In genomic region chr2:43087413-43087812, GRCh38 we compare ENCODE assay signal across 13 cellular contexts.
DNase-seq lines count a peak whose midpoint lies in the region; ATAC-seq and TF ChIP-seq lines count a peak whose summit lies in the region.
"Had no signal": no experiment of that assay in that cellular context is flagged by ENCODE, and none has a peak within 500 bp of the region (broad histone marks: within the 10 kb centered on the region; RNA-seq: fewer than 3 reads in every experiment).

No MANE protein-coding gene starts in this region.

- H3K27me3 ChIP-seq in PC-3 (ENCODE audit: low read length) (no peaks in the 10 kb centered on the region), duodenal mucosa (ENCODE audit: control insufficient read depth in 1 of 2, insufficient read depth in 2 of 2, low read length in 2 of 2) (no peaks in the 10 kb centered on the region), stomach (no peaks in the 10 kb centered on the region)
- H3K27me3 ChIP-seq in CD4-positive, alpha-beta T cell (ENCODE audit: control insufficient read depth, insufficient read depth, low read length) = no peaks in the 10 kb centered on the region
- H3K27me3 ChIP-seq: BLaER1 treated with 17β-estradiol and CSF1 and Interleukin-3, amounts not matched to agents 10 nM and 100 nM had no signal

- no peaks in the 10 kb centered on the region for H3K27me3 Mint-ChIP-seq in mesothelial cell of epicardium (ENCODE audit: low read depth)
- H3K27me3 Mint-ChIP-seq in CD4-positive, alpha-beta T cell = no peaks in the 10 kb centered on the region

- H3K9me3 ChIP-seq in PC-3 (ENCODE audit: low read length) (no peaks in the 10 kb centered on the region), duodenal mucosa (ENCODE audit: control insufficient read depth in 1 of 2, low read length in 2 of 2) (peaks cover 0 to 3% of the 10 kb centered on the region in 2 donors), stomach (peaks cover 0 to 13% (median 9%) of the 10 kb centered on the region in 4 donors)
- peaks cover 5% of the 10 kb centered on the region for H3K9me3 ChIP-seq in CD4-positive, alpha-beta T cell (ENCODE audit: control insufficient read depth, low read length)

- peaks cover 16% of the 10 kb centered on the region for H3K9me3 Mint-ChIP-seq in mesothelial cell of epicardium
- peaks cover 3% of the 10 kb centered on the region for H3K9me3 Mint-ChIP-seq in CD4-positive, alpha-beta T cell

- H3K27ac ChIP-seq in PC-3 (ENCODE audit: low read length) (peak overlapping the region; percentile 82), duodenal mucosa (ENCODE audit: low read depth, low read length) (peak overlapping the region; percentile 72), stomach (peak overlapping the region in 4 of 5 donors; percentile 87 to 91 (median 89))
- no peak overlapping the region for H3K27ac ChIP-seq in CD4-positive, alpha-beta T cell (ENCODE audit: low read depth, low read length)
- H3K27ac ChIP-seq: BLaER1 treated with 17β-estradiol and CSF1 and Interleukin-3, amounts not matched to agents 10 nM and 100 nM had no signal

- POLR2A ChIA-PET in PC-3 (lab: Charles Lee; ENCODE audit: unreplicated experiment) = no interaction called here
- POLR2A ChIA-PET in CD4-positive, alpha-beta T cell (lab: Charles Lee) = no interaction called here

- H3K36me3 ChIP-seq in PC-3 (ENCODE audit: low read depth, low read length) = no peaks in the 10 kb centered on the region
- no peaks in the 10 kb centered on the region for H3K36me3 ChIP-seq in duodenal mucosa (ENCODE audit: control insufficient read depth in 1 of 2, insufficient read depth in 2 of 2, low read length in 2 of 2)
- no peaks in the 10 kb centered on the region for H3K36me3 ChIP-seq in stomach

- no peaks in the 10 kb centered on the region for H4K20me1 ChIP-seq in PC-3 (ENCODE audit: low read length)
- H4K20me1 ChIP-seq: BLaER1 treated with 17β-estradiol and CSF1 and Interleukin-3, amounts not matched to agents 10 nM and 100 nM had no signal

- peaks cover 12% of the 10 kb centered on the region for H3K36me3 Mint-ChIP-seq in mesothelial cell of epicardium
- no peaks in the 10 kb centered on the region for H3K36me3 Mint-ChIP-seq in CD4-positive, alpha-beta T cell (ENCODE audit: low read depth)

- peak overlapping the region; percentile 99 for H3K27ac Mint-ChIP-seq in mesothelial cell of epicardium
- no peak overlapping the region for H3K27ac Mint-ChIP-seq in CD4-positive, alpha-beta T cell

- TF ChIP-seq POLR2A in stomach (IDR thresholded peaks at IDR 0.05) = no peak

- H3K4me1 Mint-ChIP-seq in mesothelial cell of epicardium = peaks cover 53% of the 10 kb centered on the region
- H3K4me1 Mint-ChIP-seq in CD4-positive, alpha-beta T cell (ENCODE audit: low read depth) = peaks cover 18% of the 10 kb centered on the region

- ATAC-seq in PC-3 (no peak), GM18519 (IDR thresholded peaks at IDR 0.05; ENCODE audit: low FRiP score, unreplicated experiment) (no peak)
- ATAC-seq in CD4-positive, alpha-beta T cell (ENCODE audit: poor library complexity) = no peak
- ATAC-seq: naive thymus-derived CD4-positive, alpha-beta T cell had no signal

- TF ChIP-seq EP300 in stomach (IDR thresholded peaks at IDR 0.05) = no peak

- no TSS peak for BruUV-seq in PC-3 (replicated peaks; lab: Mats Ljungman, UMichigan)

- H3F3A ChIP-seq in PC-3 (ENCODE audit: low read length, unreplicated experiment) = no peaks in the 10 kb centered on the region

- H3K9ac ChIP-seq in PC-3 (ENCODE audit: low read length) = no peak overlapping the region
- H3K9ac ChIP-seq in duodenal mucosa (ENCODE audit: low read depth in 1 of 2, low read length in 2 of 2) = peak overlapping the region in 1 of 2 donors; percentile 12
- H3K9ac ChIP-seq: BLaER1 treated with 17β-estradiol and CSF1 and Interleukin-3, amounts not matched to agents 10 nM and 100 nM had no signal

- WGBS in stomach, 5 donors = 90 to 97% (median 94%) methylated on average over 3 of the region's 3 CpGs

- TF ChIP-seq CTCF in PC-3 (conservative IDR thresholded peaks at IDR 0.05; ENCODE audit: low read depth, low read length) = no peak
- no peak for TF ChIP-seq CTCF in mesothelial cell of epicardium (IDR thresholded peaks at IDR 0.05; ENCODE audit: unreplicated experiment)
- no peak for TF ChIP-seq CTCF in stomach (IDR thresholded peaks at IDR 0.05)
- TF ChIP-seq CTCF in CD4-positive, alpha-beta T cell (IDR thresholded peaks at IDR 0.05) = no peak

- H3K4me3 ChIP-seq in PC-3 (ENCODE audit: low read length) (no peak overlapping the region), duodenal mucosa (ENCODE audit: low read depth in 1 of 2, low read length in 2 of 2) (no peak overlapping the region), stomach (no peak overlapping the region)
- H3K4me3 ChIP-seq: BLaER1 treated with 17β-estradiol and CSF1 and Interleukin-3, amounts not matched to agents 10 nM and 100 nM had no signal

- no peaks in the 10 kb centered on the region for H3K9me2 ChIP-seq in PC-3 (replicated peaks; ENCODE audit: low read length)

- intact Hi-C loops in PC-3 (cut with micrococcal nuclease) = no loop called here
- intact Hi-C loops in stomach (cut with DNase I; ENCODE audit: low total_unique reads) = no loop called here
- intact Hi-C loops in CD4-positive, alpha-beta T cell (cut with DNase I, micrococcal nuclease) = no loop called here

- H2AFZ ChIP-seq in PC-3 (ENCODE audit: low read length) = no peak overlapping the region

- DNase-seq in PC-3 (no peak), mesothelial cell of epicardium (ENCODE audit: low spot score in 2 of 2, unreplicated experiment in 2 of 2) (no peak), stomach (no peak), DMS114 treated with DMSO at 0.1 percent for 48 hours (lab: John Stamatoyannopoulos, UW; ENCODE audit: unreplicated experiment) (no peak), NCI-H1930 (lab: John Stamatoyannopoulos, UW) (no peak)
- DNase-seq in CD4-positive, alpha-beta T cell = no peak
- DNase-seq: activated CD4-positive, CD25-positive, alpha-beta regulatory T cell; activated T-cell treated with anti-CD3 and anti-CD28 coated beads for 4 hours; naive thymus-derived CD4-positive, alpha-beta T cell; NCI-H526 had no signal

- no peaks in the 10 kb centered on the region for H3K79me2 ChIP-seq in PC-3 (ENCODE audit: low read length)

- H3K4me1 ChIP-seq in PC-3 (ENCODE audit: insufficient read depth, low read length) = peaks cover 57% of the 10 kb centered on the region
- peaks cover 28 to 29% of the 10 kb centered on the region in 2 donors for H3K4me1 ChIP-seq in duodenal mucosa (ENCODE audit: control insufficient read depth in 1 of 2, insufficient read depth in 2 of 2, low read length in 2 of 2)
- peaks cover 31 to 59% (median 53%) of the 10 kb centered on the region in 4 donors for H3K4me1 ChIP-seq in stomach

- no peak overlapping the region for H3K4me2 ChIP-seq in PC-3 (ENCODE audit: low read length)

- no peak overlapping the region for H3K4me3 Mint-ChIP-seq in mesothelial cell of epicardium
- no peak overlapping the region for H3K4me3 Mint-ChIP-seq in CD4-positive, alpha-beta T cell
- H3K4me3 Mint-ChIP-seq: naive thymus-derived CD4-positive, alpha-beta T cell had no signal

- CTCF ChIA-PET in PC-3 (lab: Charles Lee) = no interaction called here
- CTCF ChIA-PET in CD4-positive, alpha-beta T cell (lab: Charles Lee) = no interaction called here
